8 cellular contexts compared by ENCODE assay signal in genomic region chr12:120529641-120530314, GRCh38. TPM values are rescaled to one million over a fixed set of nuclear protein-coding genes. Genes with fewer than 3 reads are reported as not detected.
DNase-seq lines count a peak whose midpoint lies in the region; ATAC-seq and TF ChIP-seq lines count a peak whose summit lies in the region.

No MANE protein-coding gene starts in this region.

- 0 out of 2 replicates have a peak, but pooled peaks have one; percentile 7 for ATAC-seq in WTC11

- peak overlapping the region; percentile 96 for H2AFZ ChIP-seq in parathyroid adenoma

- intact Hi-C loops in lower leg skin (cut with DNase I; ENCODE audit: low total_unique reads): no loop called here

- H3K27me3 ChIP-seq in parathyroid adenoma (ENCODE audit: control insufficient read depth, insufficient read depth, low read length): no peaks in the 10 kb centered on the region

- TF ChIP-seq CTCF in WTC11 (IDR thresholded peaks at IDR 0.05): no peak
- TF ChIP-seq CTCF in foreskin fibroblast (IDR thresholded peaks at IDR 0.05; ENCODE audit: low read depth, low read length): no peak
- TF ChIP-seq CTCF in parathyroid adenoma (IDR thresholded peaks at IDR 0.05): no peak
- no peak for TF ChIP-seq CTCF in lower leg skin (IDR thresholded peaks at IDR 0.05)

- peaks cover 8% of the 10 kb centered on the region for H3K4me1 Mint-ChIP-seq in WTC11

- peak overlapping the region; percentile 99 for H3K4me3 Mint-ChIP-seq in WTC11

- no peaks in the 10 kb centered on the region for H3K27me3 Mint-ChIP-seq in WTC11 (ENCODE audit: low read depth)

- H3K4me1 ChIP-seq in parathyroid adenoma: peaks cover 2% of the 10 kb centered on the region

- H3K36me3 ChIP-seq in parathyroid adenoma (ENCODE audit: control insufficient read depth, insufficient read depth, low read length): no peaks in the 10 kb centered on the region

- TF ChIP-seq POLR2A in lower leg skin (IDR thresholded peaks at IDR 0.05): no peak

- H3K36me3 Mint-ChIP-seq in WTC11: peaks cover 7% of the 10 kb centered on the region

- H3K27ac Mint-ChIP-seq in WTC11: peak overlapping the region; percentile 99

- peak overlapping the region; percentile 83 for H3K27ac ChIP-seq in parathyroid adenoma

- WGBS in lower leg skin, 2 donors: 8 to 9% methylated on average over 14 of the region's 14 CpGs

- POLR2A ChIA-PET in WTC11 (lab: Charles Lee): interaction anchor here (0.7 kb wide), 1 partner anchor 51 kb away, joined by 4 read pairs; the partner anchor contains the start of gene POP5

- H3K79me2 ChIP-seq in parathyroid adenoma: peaks cover 9% of the 10 kb centered on the region

- H3K9me3 ChIP-seq in parathyroid adenoma (ENCODE audit: control insufficient read depth, low read length): no peaks in the 10 kb centered on the region

- DNase-seq in NCI-H510A treated with DMSO at 0.1 percent for 48 hours (lab: John Stamatoyannopoulos, UW) (peak; percentile 76), NCI-H510A (lab: John Stamatoyannopoulos, UW) (no peak), NCI-H1417 (lab: John Stamatoyannopoulos, UW) (peak; percentile 62 to 86 (median 80)), WTC11 (ENCODE audit: low spot score) (no peak), foreskin fibroblast (peak in 1 of 2 donors; percentile 62), lower leg skin (ENCODE audit: low spot score in 2 of 2) (no peak)
- DNase-seq in NK-92 treated with Interleukin-12 subunit alpha and Interleukin-12 subunit beta, amount 100 ng/mL, for 24 hours (lab: John Stamatoyannopoulos, UW): no peak

- H3K9ac ChIP-seq in parathyroid adenoma: no peak overlapping the region

- H3K4me3 ChIP-seq in foreskin fibroblast (ENCODE audit: low read depth in 1 of 2, low read length in 2 of 2): peak overlapping the region; percentile 71 to 80
- H3K4me3 ChIP-seq in parathyroid adenoma (ENCODE audit: low read depth, low read length): peak overlapping the region; percentile 97
- no peak overlapping the region for H3K4me3 ChIP-seq in lower leg skin (ENCODE audit: low read depth, poor library complexity, severe bottlenecking)

- H3K4me2 ChIP-seq in parathyroid adenoma (ENCODE audit: low read length): peak overlapping the region; percentile 97

- CTCF ChIA-PET in WTC11 (lab: Charles Lee): interaction anchor here (0.6 to 1.3 kb wide), 5 partner anchors 31 to 229 kb away, joined by 3 to 4 read pairs (median 3); partner anchors contain the start of genes DYNLL1 and SRSF9

- H3K9me3 Mint-ChIP-seq in WTC11: no peaks in the 10 kb centered on the region

TF ChIP-seq in WTC11, 78 proteins besides CTCF, POLR2A, EP300 and RAD21:
- TF ChIP-seq ZNF423 (CRISPR knock-in tag; IDR thresholded peaks at IDR 0.05) (peak; percentile 35; the same call in 1 of the 2 replicates), TEAD4 (CRISPR knock-in tag; IDR thresholded peaks at IDR 0.05) (no peak)

RNA-seq across cellular contexts. Expression of gene COQ5, which starts 0.8 kb away (rescaled TPM):
- total RNA-seq in WTC11 (2021) (35.1 to 44.9 TPM (median 44.5 TPM) in 3 replicates), lower leg skin (10 to 100 TPM; 16.5 to 19.2 (median 18.3) TPM)

RNA-seq across cellular contexts. Expression of gene RNF10, which starts 4.4 kb away (rescaled TPM):
- total RNA-seq in WTC11 (2021) (151 to 160 TPM (median 155 TPM) in 3 replicates), lower leg skin (100 to 1,000 TPM in 3 of 4 donors, 10 to 100 TPM in 1; 99.9 to 162 (median 118) TPM)

RNA-seq across cellular contexts. Expression of gene DYNLL1, which starts 33.9 kb away (rescaled TPM):
- total RNA-seq in WTC11 (2021) (327 to 470 TPM (median 463 TPM) in 3 replicates), lower leg skin (100 to 1,000 TPM; 310 to 529 (median 388) TPM)

RNA-seq across cellular contexts. Expression of gene POP5, which starts 51.4 kb away (rescaled TPM):
- total RNA-seq in WTC11 (2021) (53.9 to 57.7 TPM (median 54.7 TPM) in 3 replicates), lower leg skin (10 to 100 TPM in 3 of 4 donors, 1 to 10 TPM in 1; 7.5 to 26.9 (median 22.5) TPM)

Comparison
In these comparisons a context has a peak if more than half of its experiments do, and no peak if none do; other contexts are left out.
1. DNase-seq: peak in NCI-H510A treated with DMSO at 0.1 percent for 48 hours (single experiment) and NCI-H1417 (3 of 3); none in NCI-H510A (single experiment), WTC11 (single experiment), NK-92 treated with Interleukin-12 subunit alpha and Interleukin-12 subunit beta, amount 100 ng/mL, for 24 hours (single experiment) and lower leg skin (0 of 2).